1 cellular context compared by ENCODE assay signal in genomic region chr10:17643755-17644484, GRCh38.
A peak's percentile ranks its signal among the peaks of the same experiment; 100 is the strongest.
TF ChIP-seq lines count a peak whose summit lies in the region.

Gene STAM (plus strand): TSS chr10:17644151. CDS start chr10:17644340, 189 bp downstream.

TF ChIP-seq in HEK293, 187 proteins besides CTCF, POLR2A, EP300 and RAD21 (continued from another document):
- TF ChIP-seq ZFP69B (tag by site-specific recombination; IDR thresholded peaks at IDR 0.05) = 0 out of 2 replicates have a peak, but pooled peaks have one; percentile 9
- peak; percentile 47 for TF ChIP-seq ZBTB26 (tag by site-specific recombination; optimal IDR thresholded peaks at IDR 0.05)
- peak; percentile 93 for TF ChIP-seq FEZF1 (tag by site-specific recombination; IDR thresholded peaks at IDR 0.05)
- peak; percentile 87 for TF ChIP-seq ZXDB (tag by site-specific recombination; IDR thresholded peaks at IDR 0.05)
- 0 out of 2 replicates have a peak, but pooled peaks have one; percentile 38 for TF ChIP-seq WT1 (tag by site-specific recombination; IDR thresholded peaks at IDR 0.05)
- TF ChIP-seq PRDM10 (tag by site-specific recombination; IDR thresholded peaks at IDR 0.05) = 0 out of 2 replicates have a peak, but pooled peaks have one; percentile 24
- no peak for TF ChIP-seq SALL2 (tag by site-specific recombination; IDR thresholded peaks at IDR 0.05; ENCODE audit: borderline replicate concordance)
- TF ChIP-seq ZNF692 (tag by site-specific recombination; IDR thresholded peaks at IDR 0.05) = 0 out of 2 replicates have a peak, but pooled peaks have one; percentile 12
